ENCODE assay signal across 27 cellular contexts in genomic region chr15:90711418-90711824, GRCh38. TPM values are rescaled to one million over a fixed set of nuclear protein-coding genes. Genes with fewer than 3 reads are reported as not detected.
A peak's percentile ranks its signal among the peaks of the same experiment; 100 is the strongest.
DNase-seq lines count a peak whose midpoint lies in the region; ATAC-seq, FAIRE-seq and TF ChIP-seq lines count a peak whose summit lies in the region.
"Had no signal": no experiment of that assay in that cellular context is flagged by ENCODE, and none has a peak within 500 bp of the region (broad histone marks: within the 10 kb centered on the region; RNA-seq: fewer than 3 reads in every experiment).

No MANE protein-coding gene starts in this region.

- no peaks in the 10 kb centered on the region for H3K4me1 ChIP-seq in H1 (replicated peaks in 1 of 4; ENCODE audit: control insufficient read depth in 3 of 4, insufficient read depth in 4 of 4, low read length in 3 of 4)

- no peak for DNase-seq in activated T-cell treated with anti-CD3 and anti-CD28 coated beads, Interleukin-2, amount 50 U/mL, for 24 hours
- DNase-seq in activated T-cell treated with anti-CD3 and anti-CD28 coated beads, Interleukin-2, amount 50 U/mL, for 4 hours = no peak
- DNase-seq in NCI-H1105 (lab: John Stamatoyannopoulos, UW) (peak; percentile 11), NCI-H69 (lab: John Stamatoyannopoulos, UW) (peak; percentile 25), H1 (ENCODE audit: low read depth in 1 of 2, low spot score in 2 of 2) (no peak), occipital lobe (lab: John Stamatoyannopoulos, UW) (no peak)
- DNase-seq: activated CD4-positive, CD25-positive, alpha-beta regulatory T cell treated with anti-CD3 and anti-CD28 coated beads, Interleukin-2, amount 50 U/mL, for 72 hours; activated CD8-positive, alpha-beta T cell treated with anti-CD3 and anti-CD28 coated beads for 36 hours; activated naive CD4-positive, alpha-beta T cell treated with anti-CD3 and anti-CD28 coated beads, Interleukin-2, amount 10 ng/mL, durations not matched to agents 7 days and 5 days; activated T-cell treated with anti-CD3 and anti-CD28 coated beads, Interleukin-2, amount 50 U/mL, for 1 hour; cortex of kidney; glutamatergic neuron; HFFc6; mammary epithelial cell; NCI-H1930; NCI-H524 treated with DMSO at 0.1 percent for 48 hours; Right ventricle myocardium superior; stimulated activated CD4-positive, alpha-beta T cell treated with anti-CD3 and anti-CD28 coated beads, Interleukin-2, amount 100 ng/mL, for 24 hours had no signal

- H3K4ac ChIP-seq in H1 (replicated peaks; ENCODE audit: insufficient read length, low read depth, low read length) = no peak overlapping the region

- H2BK12ac ChIP-seq in H1 (ENCODE audit: low read depth, low read length) = peak overlapping the region; percentile 33; the same call in 1 of the 2 replicates

- peak overlapping the region; percentile 8 for H3K27ac Mint-ChIP-seq in activated T-cell treated with anti-CD3 and anti-CD28 coated beads, Interleukin-2, amount 50 U/mL, for 24 hours
- H3K27ac Mint-ChIP-seq: activated CD8-positive, alpha-beta T cell treated with anti-CD3 and anti-CD28 coated beads for 36 hours; activated naive CD4-positive, alpha-beta T cell treated with anti-CD3 and anti-CD28 coated beads, Interleukin-2, amount 10 ng/mL, durations not matched to agents 7 days and 5 days; HFFc6; stimulated activated effector memory CD8-positive, alpha-beta T cell treated with anti-CD3 and anti-CD28 coated beads, Interleukin-12 subunit alpha, Interleukin-12 subunit beta, amount 100 ng/mL, for 72 hours had no signal

- POLR2A ChIA-PET in H1 (lab: Charles Lee; ENCODE audit: partially characterized antibody) = no interaction called here

- no peak for TF ChIP-seq RAD21 in H1 (IDR thresholded peaks at IDR 0.05 in 1 of 2, conservative IDR thresholded peaks at IDR 0.05 in 1 of 2; ENCODE audit: low read depth in 2 of 2, low read length in 2 of 2)

- peaks cover 0 to 8% of the 10 kb centered on the region in 2 experiments; a peak in 1 of 4 replicates for H3K79me2 ChIP-seq in H1 (ENCODE audit: control insufficient read depth in 1 of 2, insufficient read depth in 2 of 2, low read length in 2 of 2)

- no peak overlapping the region for H2AK5ac ChIP-seq in H1 (ENCODE audit: low read depth, low read length)

- no peak overlapping the region for H3K14ac ChIP-seq in H1 (ENCODE audit: insufficient read length)

- TF ChIP-seq POLR2A in H1 (IDR thresholded peaks at IDR 0.05; ENCODE audit: control extremely low read depth in 1 of 2, low read depth in 2 of 2, low read length in 2 of 2) = no peak

- peaks cover 7% of the 10 kb centered on the region for H3K36me3 Mint-ChIP-seq in activated T-cell treated with anti-CD3 and anti-CD28 coated beads, Interleukin-2, amount 50 U/mL, for 24 hours (ENCODE audit: low read depth)
- H3K36me3 Mint-ChIP-seq in activated T-cell treated with anti-CD3 and anti-CD28 coated beads, Interleukin-2, amount 50 U/mL, for 4 hours (ENCODE audit: insufficient read depth) = no peaks in the 10 kb centered on the region

- H4K91ac ChIP-seq in H1 (replicated peaks; ENCODE audit: insufficient read length, low read length) = no peak overlapping the region

- no peaks in the 10 kb centered on the region for H4K20me1 ChIP-seq in H1 (replicated peaks in 1 of 2; ENCODE audit: control insufficient read depth in 1 of 2, insufficient read depth in 2 of 2, low read length in 2 of 2)

- peaks cover 0 to 3% (median 0%) of the 10 kb centered on the region in 4 experiments; a peak in 2 of 8 replicates for H3K36me3 ChIP-seq in H1 (ENCODE audit: control insufficient read depth in 2 of 4, insufficient read depth in 4 of 4, low read length in 3 of 4)
- H3K36me3 ChIP-seq: neutrophil, thoracic aorta had no signal

- no peak overlapping the region for H3K4me2 ChIP-seq in H1 (ENCODE audit: insufficient read depth in 1 of 2, low read depth in 2 of 2, low read length in 2 of 2)

- H3K23ac ChIP-seq in H1 (ENCODE audit: insufficient read length) = no peak overlapping the region

- no peak overlapping the region for H2AFZ ChIP-seq in H1 (ENCODE audit: low read length)

- ATAC-seq in activated T-cell treated with anti-CD3 and anti-CD28 coated beads, Interleukin-2, amount 50 U/mL, for 4 hours = no peak
- ATAC-seq in HG03565 (IDR thresholded peaks at IDR 0.05; ENCODE audit: unreplicated experiment) = no peak
- no peak for ATAC-seq in HG03039 (IDR thresholded peaks at IDR 0.05; ENCODE audit: unreplicated experiment)
- ATAC-seq: activated CD8-positive, alpha-beta T cell treated with anti-CD3 and anti-CD28 coated beads for 36 hours; stimulated activated effector memory CD8-positive, alpha-beta T cell treated with anti-CD3 and anti-CD28 coated beads, Interleukin-12 subunit alpha, Interleukin-12 subunit beta, amount 100 ng/mL, for 72 hours had no signal

- CTCF ChIA-PET in H1 (lab: Charles Lee; ENCODE audit: partially characterized antibody) = no interaction called here

- no peaks in the 10 kb centered on the region for H3K27me3 Mint-ChIP-seq in activated T-cell treated with anti-CD3 and anti-CD28 coated beads, Interleukin-2, amount 50 U/mL, for 24 hours
- no peaks in the 10 kb centered on the region for H3K27me3 Mint-ChIP-seq in activated T-cell treated with anti-CD3 and anti-CD28 coated beads, Interleukin-2, amount 50 U/mL, for 4 hours (ENCODE audit: low read depth)
- H3K27me3 Mint-ChIP-seq: activated CD8-positive, alpha-beta T cell treated with anti-CD3 and anti-CD28 coated beads for 36 hours; activated naive CD4-positive, alpha-beta T cell treated with anti-CD3 and anti-CD28 coated beads, Interleukin-2, amount 10 ng/mL, durations not matched to agents 7 days and 5 days had no signal

- no peaks in the 10 kb centered on the region for H3K9me3 ChIP-seq in H1 (ENCODE audit: insufficient read depth in 2 of 2, low read depth in 1 of 2, low read length in 1 of 2)
- H3K9me3 ChIP-seq: neutrophil, thoracic aorta had no signal

- no peak overlapping the region for H3K27ac ChIP-seq in H1 (ENCODE audit: low read depth, low read length)
- H3K27ac ChIP-seq: C4-2B, neutrophil, skin epidermis, thoracic aorta had no signal

- H2BK5ac ChIP-seq in H1 (ENCODE audit: low read depth, low read length) = no peak overlapping the region

- 76% methylated on average over 2 of the region's 2 CpGs; no CpG with 5 or more reads in 1 of the 2 experiments for WGBS in H1 (ENCODE audit: extremely low coverage in 1 of 2, insufficient coverage in 1 of 2, insufficient read length in 1 of 2, insufficient replicate concordance in 2 of 2, low coverage in 1 of 2, low lambda C conversion rate in 2 of 2, missing lambda C conversion rate in 1 of 2), 2 experiments

- no peak overlapping the region for H3K9ac ChIP-seq in H1 (replicated peaks in 1 of 4; ENCODE audit: extremely low read depth in 1 of 4, low read depth in 3 of 4, low read length in 3 of 4)

- no peak overlapping the region for H2BK120ac ChIP-seq in H1 (replicated peaks; ENCODE audit: low read depth, low read length)

- no peaks in the 10 kb centered on the region for H3K27me3 ChIP-seq in H1 (replicated peaks in 1 of 4; ENCODE audit: control insufficient read depth in 3 of 4, extremely low read depth in 1 of 4, insufficient read depth in 3 of 4, low read length in 3 of 4)
- H3K27me3 ChIP-seq: neutrophil had no signal

- H3K79me1 ChIP-seq in H1 (ENCODE audit: low read depth, low read length) = no peaks in the 10 kb centered on the region

- H2BK15ac ChIP-seq in H1 (ENCODE audit: low read length) = no peak overlapping the region; the same call in 1 of the 2 replicates

- H3K56ac ChIP-seq in H1 (replicated peaks; ENCODE audit: insufficient read length, low read depth, low read length) = no peak overlapping the region

- H4K8ac ChIP-seq in H1 (ENCODE audit: extremely low read depth, insufficient read depth, low read length) = no peak overlapping the region

- no peak overlapping the region for H3K4me3 ChIP-seq in H1 (ENCODE audit: extremely low read depth in 1 of 4, insufficient read depth in 2 of 4, low read depth in 3 of 4, low read length in 4 of 4)
- H3K4me3 ChIP-seq: skin epidermis, thoracic aorta had no signal

- no peak for TF ChIP-seq CTCF in H1 (IDR thresholded peaks at IDR 0.05; ENCODE audit: control extremely low read depth in 1 of 3, insufficient read depth in 1 of 3, low read depth in 1 of 3, low read length in 3 of 3)

- H3K18ac ChIP-seq in H1 (ENCODE audit: extremely low read depth, low read length) = no peak overlapping the region

- FAIRE-seq in H1 (lab: Jason Lieb, UNC) = no peak
- FAIRE-seq: D721Med, endometrium had no signal

- no peak overlapping the region for H3K4me3 Mint-ChIP-seq in activated T-cell treated with anti-CD3 and anti-CD28 coated beads, Interleukin-2, amount 50 U/mL, for 24 hours
- no peak overlapping the region for H3K4me3 Mint-ChIP-seq in activated T-cell treated with anti-CD3 and anti-CD28 coated beads, Interleukin-2, amount 50 U/mL, for 4 hours
- H3K4me3 Mint-ChIP-seq: activated CD8-positive, alpha-beta T cell treated with anti-CD3 and anti-CD28 coated beads for 36 hours; activated naive CD4-positive, alpha-beta T cell treated with anti-CD3 and anti-CD28 coated beads, Interleukin-2, amount 10 ng/mL, durations not matched to agents 7 days and 5 days; HFFc6; stimulated activated effector memory CD8-positive, alpha-beta T cell treated with anti-CD3 and anti-CD28 coated beads, Interleukin-12 subunit alpha, Interleukin-12 subunit beta, amount 100 ng/mL, for 72 hours had no signal

- TF ChIP-seq EP300 in H1 (IDR thresholded peaks at IDR 0.05; ENCODE audit: borderline replicate concordance in 1 of 2, low read depth in 2 of 2, low read length in 2 of 2) = no peak

- H2BK20ac ChIP-seq in H1 (ENCODE audit: low read length) = no peak overlapping the region

- H3K9me3 Mint-ChIP-seq in activated T-cell treated with anti-CD3 and anti-CD28 coated beads, Interleukin-2, amount 50 U/mL, for 24 hours = no peaks in the 10 kb centered on the region
- H3K9me3 Mint-ChIP-seq in activated T-cell treated with anti-CD3 and anti-CD28 coated beads, Interleukin-2, amount 50 U/mL, for 4 hours = no peaks in the 10 kb centered on the region
- H3K9me3 Mint-ChIP-seq: activated CD8-positive, alpha-beta T cell treated with anti-CD3 and anti-CD28 coated beads for 36 hours; activated naive CD4-positive, alpha-beta T cell treated with anti-CD3 and anti-CD28 coated beads, Interleukin-2, amount 10 ng/mL, durations not matched to agents 7 days and 5 days; HFFc6; stimulated activated effector memory CD8-positive, alpha-beta T cell treated with anti-CD3 and anti-CD28 coated beads, Interleukin-12 subunit alpha, Interleukin-12 subunit beta, amount 100 ng/mL, for 72 hours had no signal

- H3K4me1 Mint-ChIP-seq in activated T-cell treated with anti-CD3 and anti-CD28 coated beads, Interleukin-2, amount 50 U/mL, for 24 hours (ENCODE audit: low read depth) = peaks cover 21% of the 10 kb centered on the region
- peaks cover 14% of the 10 kb centered on the region for H3K4me1 Mint-ChIP-seq in activated T-cell treated with anti-CD3 and anti-CD28 coated beads, Interleukin-2, amount 50 U/mL, for 4 hours (ENCODE audit: low read depth)

- no peak overlapping the region for H4K5ac ChIP-seq in H1 (ENCODE audit: insufficient read length, low read depth, low read length)

- H3K23me2 ChIP-seq in H1 (ENCODE audit: low read depth, low read length) = no peaks in the 10 kb centered on the region

RNA-seq across cellular contexts. Expression of gene BLM, which starts 5.7 kb away (rescaled TPM):
- total RNA-seq in activated T-cell treated with anti-CD3 and anti-CD28 coated beads, Interleukin-2, amount 50 U/mL, for 4 hours = 10 to 100 TPM; 21.4 to 25.6 (median 23.5) TPM
- 45.6 and 46.7 TPM in 2 replicates for total RNA-seq in H1 (2021; fragmentation: NEBNext Ultra II Directional; extraction: Animal tissue kit (Norgen Biotek cat#: 25700))
- 10.4 and 15.2 TPM in 2 replicates for polyA plus RNA-seq in H1 (2011; rRNA removed)
- 14.1 TPM for polyA plus RNA-seq in H1 (2011; cell fraction: cytosol; rRNA removed)
- polyA plus RNA-seq in H1 (2011; cell fraction: nucleus; rRNA removed) = 19.8 TPM
- 27.3 to 33.8 TPM (median 33.5 TPM) in 4 replicates for polyA plus RNA-seq in H1 (2012, experiment 1 of 2)
- 2.9 TPM for polyA plus RNA-seq in H1 (2012, experiment 2 of 2)
- 36.0 TPM for polyA plus RNA-seq in H1 (2013, experiment 1 of 2)
- polyA plus RNA-seq in H1 (2013, experiment 2 of 2) = 36.9 TPM
- 71.7 and 86.9 TPM in 2 replicates for polyA minus RNA-seq in H1 (2011; rRNA and poly(A)+ RNA removed)
- 12.9 TPM for polyA minus RNA-seq in H1 (2011; cell fraction: cytosol; rRNA and poly(A)+ RNA removed)
- 52.7 TPM for polyA minus RNA-seq in H1 (2011; cell fraction: nucleus; rRNA and poly(A)+ RNA removed)
- total RNA-seq in occipital lobe = 3.6 TPM

Comparison
In these comparisons a context has a peak if more than half of its experiments do, and no peak if none do; other contexts are left out.
1. DNase-seq: peak in NCI-H1105 (single experiment) and NCI-H69 (single experiment); none in activated T-cell treated with anti-CD3 and anti-CD28 coated beads, Interleukin-2, amount 50 U/mL, for 24 hours (single experiment), activated T-cell treated with anti-CD3 and anti-CD28 coated beads, Interleukin-2, amount 50 U/mL, for 4 hours (single experiment), H1 (0 of 2) and occipital lobe (single experiment).